ENCODE assay signal across 10 cellular contexts in genomic region chr17:38893612-38894011, GRCh38. TPM values are rescaled to one million over a fixed set of nuclear protein-coding genes. Genes with fewer than 3 reads are reported as not detected.
DNase-seq lines count a peak whose midpoint lies in the region; ATAC-seq lines count a peak whose summit lies in the region.
"Had no signal": no experiment of that assay in that cellular context is flagged by ENCODE, and none has a peak within 500 bp of the region (broad histone marks: within the 10 kb centered on the region; RNA-seq: fewer than 3 reads in every experiment).

No MANE protein-coding gene starts in this region.

- no peaks in the 10 kb centered on the region for H3K27me3 ChIP-seq in subcutaneous abdominal adipose tissue (ENCODE audit: control insufficient read depth in 5 of 5, insufficient read depth in 4 of 5, low read length in 5 of 5)

- ATAC-seq in activated naive CD4-positive, alpha-beta T cell treated with anti-CD3 and anti-CD28 coated beads, Interleukin-2, amount 50 U/mL, for 72 hours: peak in 1 of 2 donors; percentile 66
- peak; percentile 50 for ATAC-seq in left lobe of liver

- H3K36me3 Mint-ChIP-seq in activated naive CD4-positive, alpha-beta T cell treated with anti-CD3 and anti-CD28 coated beads, Interleukin-2, amount 50 U/mL, for 72 hours: peaks cover 8 to 35% of the 10 kb centered on the region in 2 donors

- H3K27ac ChIP-seq in subcutaneous abdominal adipose tissue (ENCODE audit: low read depth, low read length): peak overlapping the region; percentile 53
- H3K27ac ChIP-seq: 22Rv1 had no signal

- no peaks in the 10 kb centered on the region for H3K9me3 Mint-ChIP-seq in activated naive CD4-positive, alpha-beta T cell treated with anti-CD3 and anti-CD28 coated beads, Interleukin-2, amount 50 U/mL, for 72 hours

- DNase-seq in DMS 273 (lab: John Stamatoyannopoulos, UW; ENCODE audit: unreplicated experiment) (peak; percentile 34), DMS 273 treated with DMSO at 0.1 percent for 48 hours (lab: John Stamatoyannopoulos, UW) (no peak), left lobe of liver (ENCODE audit: low spot score) (peak; percentile 70), ureter (ENCODE audit: low spot score) (no peak), COLO829 (ENCODE audit: low spot score) (no peak), NCI-H226 (no peak)
- DNase-seq in activated naive CD4-positive, alpha-beta T cell treated with anti-CD3 and anti-CD28 coated beads, Interleukin-2, amount 50 U/mL, for 72 hours (ENCODE audit: low spot score in 2 of 2): peak in 1 of 2 donors; percentile 69
- DNase-seq: NCI-H748 treated with DMSO at 0.1 percent for 48 hours had no signal

- peak overlapping the region in 1 of 5 donors; percentile 5 for H3K4me3 ChIP-seq in subcutaneous abdominal adipose tissue (ENCODE audit: low read depth in 1 of 5, low read length in 5 of 5)

- peak overlapping the region in 4 of 5 donors; percentile 16 to 68 (median 57) for H3K9ac ChIP-seq in subcutaneous abdominal adipose tissue (ENCODE audit: low read length in 5 of 5)

- H3K4me1 ChIP-seq in subcutaneous abdominal adipose tissue (ENCODE audit: control insufficient read depth in 5 of 5, insufficient read depth in 5 of 5, low read length in 5 of 5): peaks cover 30 to 68% (median 54%) of the 10 kb centered on the region in 5 donors

- no peaks in the 10 kb centered on the region for H3K9me3 ChIP-seq in subcutaneous abdominal adipose tissue (ENCODE audit: control insufficient read depth in 5 of 5, low read length in 5 of 5)

- peaks cover 0 to 72% (median 62%) of the 10 kb centered on the region in 5 donors for H3K36me3 ChIP-seq in subcutaneous abdominal adipose tissue (ENCODE audit: control insufficient read depth in 5 of 5, insufficient read depth in 5 of 5, low read length in 5 of 5)

- H3K27ac Mint-ChIP-seq in activated naive CD4-positive, alpha-beta T cell treated with anti-CD3 and anti-CD28 coated beads, Interleukin-2, amount 50 U/mL, for 72 hours: peak overlapping the region; percentile 56 to 72

RNA-seq across cellular contexts. Expression of gene LASP1, which starts 23.8 kb away (rescaled TPM):
- 100 to 1,000 TPM; 141 to 185 TPM for total RNA-seq in activated naive CD4-positive, alpha-beta T cell treated with anti-CD3 and anti-CD28 coated beads, Interleukin-2, amount 50 U/mL, for 72 hours
- total RNA-seq in left lobe of liver (58.5 TPM), ureter (126 TPM)

RNA-seq across cellular contexts. Expression of gene RPL23, which starts 40.1 kb away (rescaled TPM):
- 1,000 to 10,000 TPM; 1,602 to 2,658 TPM for total RNA-seq in activated naive CD4-positive, alpha-beta T cell treated with anti-CD3 and anti-CD28 coated beads, Interleukin-2, amount 50 U/mL, for 72 hours
- total RNA-seq in left lobe of liver: 371 TPM
- 1,659 TPM for total RNA-seq in ureter

Comparison
In these comparisons a context has a peak if more than half of its experiments do, and no peak if none do; other contexts are left out.
1. DNase-seq: peak in DMS 273 (single experiment) and left lobe of liver (single experiment); none in DMS 273 treated with DMSO at 0.1 percent for 48 hours (single experiment), ureter (single experiment), COLO829 (single experiment) and NCI-H226 (single experiment).